ENCODE assay signal across 17 cellular contexts in the genomic region with DNA sequence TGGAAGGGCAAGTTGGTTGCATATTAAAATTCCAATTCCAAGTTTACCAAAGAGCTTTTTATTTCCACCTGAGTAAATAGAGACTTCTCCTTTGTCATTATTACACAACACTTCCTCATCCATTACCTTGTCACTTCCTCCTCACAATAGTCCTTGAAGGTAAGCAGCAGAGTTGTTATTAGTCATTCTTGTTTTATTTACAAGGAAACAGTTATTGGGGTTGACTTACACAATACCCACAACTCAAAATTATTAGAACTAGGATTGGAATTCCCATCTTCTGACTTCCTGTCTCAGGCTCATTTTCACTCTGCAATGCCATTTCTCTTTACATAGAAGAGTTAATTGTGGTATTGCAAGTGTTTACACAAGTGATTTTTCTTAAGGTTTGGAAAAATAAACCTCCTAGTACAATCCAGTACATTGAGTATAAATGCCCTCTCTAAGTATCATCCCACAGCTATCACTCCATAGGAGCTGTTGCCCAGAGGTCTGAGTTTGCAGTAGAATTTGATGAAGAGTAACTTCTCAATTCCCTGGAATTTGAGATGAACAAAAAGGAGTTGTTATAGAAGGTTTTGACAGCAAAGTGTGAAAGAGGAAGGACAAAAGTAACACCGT. TPM values are rescaled to one million over a fixed set of nuclear protein-coding genes. Genes with fewer than 3 reads are reported as not detected.
A peak's percentile ranks its signal among the peaks of the same experiment; 100 is the strongest.
DNase-seq lines count a peak whose midpoint lies in the region; ATAC-seq and TF ChIP-seq lines count a peak whose summit lies in the region.
"Had no signal": no experiment of that assay in that cellular context is flagged by ENCODE, and none has a peak within 500 bp of the region (broad histone marks: within the 10 kb centered on the region; RNA-seq: fewer than 3 reads in every experiment).

No MANE protein-coding gene starts in this region.

- DNase-seq in HT-29 (ENCODE audit: low spot score) (peak; percentile 67), adipocyte (ENCODE audit: low read depth) (peak; percentile 25), fibroblast of the aortic adventitia (ENCODE audit: low read depth) (peak; percentile 9), Peyer's patch (no peak), ascending aorta (ENCODE audit: low spot score in 2 of 2) (no peak)
- no peak for DNase-seq in CD8-positive, alpha-beta memory T cell
- DNase-seq: activated CD8-positive, alpha-beta T cell treated with anti-CD3 and anti-CD28 coated beads, Interleukin-2, amount 10 ng/mL, durations not matched to agents 7 days and 5 days; adrenal gland; DMS 273 treated with DMSO at 0.1 percent for 48 hours; esophagus squamous epithelium; NCI-H1048 had no signal

- no peak overlapping the region for H3K4me3 Mint-ChIP-seq in CD8-positive, alpha-beta memory T cell
- H3K4me3 Mint-ChIP-seq: activated CD8-positive, alpha-beta T cell treated with anti-CD3 and anti-CD28 coated beads, Interleukin-2, amount 10 ng/mL, durations not matched to agents 7 days and 5 days; memory B cell; stimulated activated effector memory CD8-positive, alpha-beta T cell treated with anti-CD3 and anti-CD28 coated beads, Interleukin-12 subunit alpha, Interleukin-12 subunit beta, amount 100 ng/mL, for 72 hours; type B pancreatic cell had no signal

- no peak for TF ChIP-seq POLR2A in Peyer's patch (IDR thresholded peaks at IDR 0.05)

- H3K4me1 ChIP-seq in ACC112 (ENCODE audit: control insufficient read depth, insufficient read depth, low read length, unreplicated experiment) (peaks cover 16% of the 10 kb centered on the region), adipocyte (ENCODE audit: control insufficient read depth, insufficient read depth, low read length) (peaks cover 8% of the 10 kb centered on the region), Peyer's patch (no peaks in the 10 kb centered on the region), ascending aorta (peaks cover 0 to 4% of the 10 kb centered on the region in 2 donors)
- H3K4me1 ChIP-seq in CD8-positive, alpha-beta memory T cell (ENCODE audit: insufficient read depth, low read length): no peaks in the 10 kb centered on the region
- H3K4me1 ChIP-seq: adrenal gland had no signal

- H3K27me3 ChIP-seq in ACC112 (ENCODE audit: insufficient read depth, low read length): no peaks in the 10 kb centered on the region
- no peaks in the 10 kb centered on the region for H3K27me3 ChIP-seq in adipocyte (replicated peaks; ENCODE audit: control insufficient read depth, insufficient read depth, low read length)
- H3K27me3 ChIP-seq in Peyer's patch: no peaks in the 10 kb centered on the region
- H3K27me3 ChIP-seq in ascending aorta: no peaks in the 10 kb centered on the region
- H3K27me3 ChIP-seq in CD8-positive, alpha-beta memory T cell (ENCODE audit: insufficient read depth, low read length, poor library complexity, severe bottlenecking): no peaks in the 10 kb centered on the region
- H3K27me3 ChIP-seq: adrenal gland, esophagus squamous epithelium had no signal

- no peaks in the 10 kb centered on the region for H3K36me3 Mint-ChIP-seq in CD8-positive, alpha-beta memory T cell
- H3K36me3 Mint-ChIP-seq: memory B cell; stimulated activated effector memory CD8-positive, alpha-beta T cell treated with anti-CD3 and anti-CD28 coated beads, Interleukin-12 subunit alpha, Interleukin-12 subunit beta, amount 100 ng/mL, for 72 hours; type B pancreatic cell had no signal

- H3K9me3 ChIP-seq in adipocyte (ENCODE audit: control insufficient read depth, low read length): no peaks in the 10 kb centered on the region
- H3K9me3 ChIP-seq in Peyer's patch: no peaks in the 10 kb centered on the region
- H3K9me3 ChIP-seq in ascending aorta: no peaks in the 10 kb centered on the region
- H3K9me3 ChIP-seq in CD8-positive, alpha-beta memory T cell (ENCODE audit: low read length): no peaks in the 10 kb centered on the region
- H3K9me3 ChIP-seq: adrenal gland, esophagus squamous epithelium, SK-N-SH had no signal

- no peak overlapping the region for H3K9ac ChIP-seq in adipocyte (ENCODE audit: low read length)
- H3K9ac ChIP-seq: SK-N-SH had no signal

- TF ChIP-seq CTCF in fibroblast of the aortic adventitia (IDR thresholded peaks at IDR 0.05; ENCODE audit: insufficient read depth, low read length) (no peak), Peyer's patch (IDR thresholded peaks at IDR 0.05) (no peak), ascending aorta (IDR thresholded peaks at IDR 0.05) (no peak)

- POLR2A ChIA-PET in CD8-positive, alpha-beta memory T cell (lab: Charles Lee): no interaction called here

- H3K36me3 ChIP-seq in ACC112 (ENCODE audit: insufficient read depth, low read length) (no peaks in the 10 kb centered on the region), adipocyte (ENCODE audit: control insufficient read depth, insufficient read depth, low read length, severe bottlenecking) (no peaks in the 10 kb centered on the region), Peyer's patch (no peaks in the 10 kb centered on the region), ascending aorta (no peaks in the 10 kb centered on the region)
- no peaks in the 10 kb centered on the region for H3K36me3 ChIP-seq in CD8-positive, alpha-beta memory T cell (ENCODE audit: insufficient read depth, low read length)
- H3K36me3 ChIP-seq: adrenal gland, esophagus squamous epithelium had no signal

- H3K4me3 ChIP-seq in ACC112 (ENCODE audit: low read depth, low read length): no peak overlapping the region
- no peak overlapping the region for H3K4me3 ChIP-seq in adipocyte (ENCODE audit: low read length)
- no peak overlapping the region for H3K4me3 ChIP-seq in fibroblast of the aortic adventitia (ENCODE audit: low read depth, low read length)
- no peak overlapping the region for H3K4me3 ChIP-seq in Peyer's patch
- no peak overlapping the region for H3K4me3 ChIP-seq in ascending aorta
- H3K4me3 ChIP-seq in CD8-positive, alpha-beta memory T cell (ENCODE audit: low read length): no peak overlapping the region
- H3K4me3 ChIP-seq: adrenal gland, esophagus squamous epithelium had no signal

- H3K27me3 Mint-ChIP-seq in CD8-positive, alpha-beta memory T cell: peaks cover 11 to 38% of the 10 kb centered on the region in 2 donors
- H3K27me3 Mint-ChIP-seq: type B pancreatic cell had no signal

- H3K27ac Mint-ChIP-seq in CD8-positive, alpha-beta memory T cell: peak overlapping the region in 1 of 8 donors; percentile 6
- H3K27ac Mint-ChIP-seq: activated CD8-positive, alpha-beta T cell treated with anti-CD3 and anti-CD28 coated beads, Interleukin-2, amount 10 ng/mL, durations not matched to agents 7 days and 5 days; memory B cell; stimulated activated effector memory CD8-positive, alpha-beta T cell treated with anti-CD3 and anti-CD28 coated beads, Interleukin-12 subunit alpha, Interleukin-12 subunit beta, amount 100 ng/mL, for 72 hours; type B pancreatic cell had no signal

- intact Hi-C loops in ascending aorta (cut with DNase I): loop anchor here (5.0 to 10.0 kb wide), 4 partner anchors 201 to 916 kb away; no protein-coding TSS in a partner anchor

- peak overlapping the region; percentile 54 for H3K27ac ChIP-seq in ACC112 (ENCODE audit: low read depth, low read length)
- H3K27ac ChIP-seq in Peyer's patch: no peak overlapping the region
- peak overlapping the region in 1 of 2 donors; percentile 59 for H3K27ac ChIP-seq in ascending aorta
- no peak overlapping the region for H3K27ac ChIP-seq in CD8-positive, alpha-beta memory T cell (ENCODE audit: low read depth, low read length)
- H3K27ac ChIP-seq: adrenal gland, esophagus squamous epithelium had no signal

- no peak overlapping the region for H2AFZ ChIP-seq in ACC112 (ENCODE audit: low read length, unreplicated experiment)

- no peaks in the 10 kb centered on the region for H3K9me3 Mint-ChIP-seq in CD8-positive, alpha-beta memory T cell
- H3K9me3 Mint-ChIP-seq: memory B cell; stimulated activated effector memory CD8-positive, alpha-beta T cell treated with anti-CD3 and anti-CD28 coated beads, Interleukin-12 subunit alpha, Interleukin-12 subunit beta, amount 100 ng/mL, for 72 hours; type B pancreatic cell had no signal

- ATAC-seq in GM21737 (IDR thresholded peaks at IDR 0.05; ENCODE audit: unreplicated experiment): no peak
- ATAC-seq: activated CD8-positive, alpha-beta T cell treated with anti-CD3 and anti-CD28 coated beads, Interleukin-2, amount 10 ng/mL, durations not matched to agents 7 days and 5 days; stimulated activated effector memory CD8-positive, alpha-beta T cell treated with anti-CD3 and anti-CD28 coated beads, Interleukin-12 subunit alpha, Interleukin-12 subunit beta, amount 100 ng/mL, for 72 hours had no signal

- CTCF ChIA-PET in CD8-positive, alpha-beta memory T cell (lab: Charles Lee): interaction anchor here (1.1 kb wide), 1 partner anchor 78 kb away, joined by 3 read pairs; no protein-coding TSS in a partner anchor

- no peaks in the 10 kb centered on the region for H3K79me2 ChIP-seq in ACC112 (ENCODE audit: control insufficient read depth, insufficient read depth, low read length, unreplicated experiment)

- no peaks in the 10 kb centered on the region for H3K4me1 Mint-ChIP-seq in CD8-positive, alpha-beta memory T cell
- H3K4me1 Mint-ChIP-seq: stimulated activated effector memory CD8-positive, alpha-beta T cell treated with anti-CD3 and anti-CD28 coated beads, Interleukin-12 subunit alpha, Interleukin-12 subunit beta, amount 100 ng/mL, for 72 hours had no signal

RNA-seq across cellular contexts. Expression of a gene that starts 28.9 kb away (rescaled TPM):
- total RNA-seq in HT-29 (2014; rRNA removed; shearing (Covaris generic)): 16.5 and 25.2 TPM in 2 replicates
- 26.8 and 28.2 TPM in 2 replicates for total RNA-seq in fibroblast of the aortic adventitia (ENCODE audit: low replicate concordance)
- 10 to 100 TPM; 13.6 to 31.4 (median 19.1) TPM for total RNA-seq in Peyer's patch
- 105 TPM for total RNA-seq in ascending aorta
- 10 to 100 TPM; 15.3 to 17.4 TPM for total RNA-seq in CD8-positive, alpha-beta memory T cell
- 8.2 TPM for polyA plus RNA-seq in CD8-positive, alpha-beta memory T cell

RNA-seq across cellular contexts. Expression of a gene that starts 48.6 kb away (rescaled TPM):
- 8.5 TPM in 2 replicates for total RNA-seq in HT-29 (2014; rRNA removed; shearing (Covaris generic))
- total RNA-seq in fibroblast of the aortic adventitia (ENCODE audit: low replicate concordance) (2.4 and 52.9 TPM in 2 replicates), Peyer's patch (1 to 10 TPM; 2.7 to 7.4 (median 3.0) TPM), ascending aorta (not detected)
- total RNA-seq in CD8-positive, alpha-beta memory T cell: 10 to 100 TPM; 29.7 to 33.8 TPM
- 7.6 TPM for polyA plus RNA-seq in CD8-positive, alpha-beta memory T cell

Comparison
In these comparisons a context has a peak if more than half of its experiments do, and no peak if none do; other contexts are left out.
1. DNase-seq: peak in HT-29 (single experiment), adipocyte (single experiment) and fibroblast of the aortic adventitia (single experiment); none in Peyer's patch (0 of 3), ascending aorta (0 of 2) and CD8-positive, alpha-beta memory T cell (0 of 5).